Comparison of ENCODE assay signal across 8 cellular contexts in genomic region chr1:50976111-50976889, GRCh38. TPM values are rescaled to one million over a fixed set of nuclear protein-coding genes. Genes with fewer than 3 reads are reported as not detected.
DNase-seq lines count a peak whose midpoint lies in the region; ATAC-seq and TF ChIP-seq lines count a peak whose summit lies in the region.

No MANE protein-coding gene starts in this region.

- H3K27me3 Mint-ChIP-seq in activated CD4-positive, alpha-beta memory T cell treated with anti-CD3 and anti-CD28 coated beads, Interleukin-2, amount 10 ng/mL, durations not matched to agents 7 days and 5 days, result peaks cover 55% of the 10 kb centered on the region

- H3K9me3 Mint-ChIP-seq in activated CD4-positive, alpha-beta memory T cell treated with anti-CD3 and anti-CD28 coated beads, Interleukin-2, amount 10 ng/mL, durations not matched to agents 7 days and 5 days, result no peaks in the 10 kb centered on the region

- H3K4me1 Mint-ChIP-seq in activated CD4-positive, alpha-beta memory T cell treated with anti-CD3 and anti-CD28 coated beads, Interleukin-2, amount 10 ng/mL, durations not matched to agents 7 days and 5 days, result peaks cover 36% of the 10 kb centered on the region

- POLR2A ChIA-PET in activated CD4-positive, alpha-beta memory T cell treated with anti-CD3 and anti-CD28 coated beads, Interleukin-2, amount 10 ng/mL, durations not matched to agents 7 days and 5 days (lab: Charles Lee), result interaction anchor here (1.3 to 4.5 kb wide), 4 partner anchors 8 to 47 kb away, joined by 3 to 125 read pairs (median 28); partner anchors contain the start of genes CDKN2C and FAF1

- CTCF ChIA-PET in activated CD4-positive, alpha-beta memory T cell treated with anti-CD3 and anti-CD28 coated beads, Interleukin-2, amount 10 ng/mL, durations not matched to agents 7 days and 5 days (lab: Charles Lee), result interaction anchor here (0.7 to 1.2 kb wide), 2 partner anchors 17 to 294 kb away, joined by 5 to 6 read pairs; no protein-coding TSS in a partner anchor

- H3K27me3 ChIP-seq in right atrium auricular region, result no peaks in the 10 kb centered on the region

- H3K4me3 Mint-ChIP-seq in activated CD4-positive, alpha-beta memory T cell treated with anti-CD3 and anti-CD28 coated beads, Interleukin-2, amount 10 ng/mL, durations not matched to agents 7 days and 5 days, result peak overlapping the region; percentile 70

- peaks cover 0 to 9% of the 10 kb centered on the region in 2 donors for H3K4me1 ChIP-seq in right atrium auricular region

- TF ChIP-seq CTCF in right atrium auricular region (IDR thresholded peaks at IDR 0.05) (no peak), NB4 (IDR thresholded peaks at IDR 0.05; ENCODE audit: low read depth, low read length) (no peak)

- peak overlapping the region; percentile 98 to 100 for H3K27ac ChIP-seq in right atrium auricular region
- peak overlapping the region; percentile 68 for H3K27ac ChIP-seq in substantia nigra (ENCODE audit: low read depth, low read length, poor library complexity, severe bottlenecking)

- intact Hi-C loops in Right ventricle myocardium superior (cut with DNase I), result no loop called here

- H3K36me3 Mint-ChIP-seq in activated CD4-positive, alpha-beta memory T cell treated with anti-CD3 and anti-CD28 coated beads, Interleukin-2, amount 10 ng/mL, durations not matched to agents 7 days and 5 days (ENCODE audit: low read depth), result peaks cover 36% of the 10 kb centered on the region

- H3K27ac Mint-ChIP-seq in activated CD4-positive, alpha-beta memory T cell treated with anti-CD3 and anti-CD28 coated beads, Interleukin-2, amount 10 ng/mL, durations not matched to agents 7 days and 5 days, result peak overlapping the region; percentile 31

- no peaks in the 10 kb centered on the region for H3K36me3 ChIP-seq in right atrium auricular region

- no peak for DNase-seq in right atrium auricular region (ENCODE audit: low spot score)
- no peak for DNase-seq in Right ventricle myocardium superior
- no peak for DNase-seq in NB4 (ENCODE audit: low read depth)
- DNase-seq in activated CD4-positive, alpha-beta memory T cell treated with anti-CD3 and anti-CD28 coated beads, Interleukin-2, amount 10 ng/mL, durations not matched to agents 7 days and 5 days, result no peak
- peak in 7 of 49 donors; percentile 4 to 46 (median 12) for DNase-seq in substantia nigra (lab: John Stamatoyannopoulos, UW)
- no peak for DNase-seq in GF-D8 (lab: John Stamatoyannopoulos, UW)

- H3K9me3 ChIP-seq in right atrium auricular region, result no peaks in the 10 kb centered on the region
- H3K9me3 ChIP-seq in iPS-18c (ENCODE audit: control insufficient read depth, insufficient read depth, low read length), result no peaks in the 10 kb centered on the region

- ATAC-seq in Right ventricle myocardium superior (ENCODE audit: poor library complexity) (no peak), esophagus mucosa (no peak)

- H3K4me3 ChIP-seq in right atrium auricular region, result peak overlapping the region; percentile 80 to 84
- peak overlapping the region; percentile 79 for H3K4me3 ChIP-seq in NB4 (ENCODE audit: low read depth, low read length)
- H3K4me3 ChIP-seq in iPS-18c (ENCODE audit: insufficient read depth, low read depth, low read length), result peak overlapping the region; percentile 4; the same call in 1 of the 2 replicates

- TF ChIP-seq POLR2A in NB4 (IDR thresholded peaks at IDR 0.05; ENCODE audit: extremely low read depth, insufficient read length), result no peak

RNA-seq across cellular contexts. Expression of gene CDKN2C, which starts 6.3 kb away (rescaled TPM):
- total RNA-seq in right atrium auricular region (10 to 100 TPM; 11.3 to 15.9 TPM), Right ventricle myocardium superior (15.1 TPM), esophagus mucosa (6.9 TPM)
- 10 to 100 TPM; 53.1 to 56.1 TPM for total RNA-seq in activated CD4-positive, alpha-beta memory T cell treated with anti-CD3 and anti-CD28 coated beads, Interleukin-2, amount 10 ng/mL, durations not matched to agents 7 days and 5 days

RNA-seq across cellular contexts. Expression of gene FAF1, which starts 16.2 kb away (rescaled TPM):
- total RNA-seq in right atrium auricular region, result 10 to 100 TPM; 36.1 to 68.8 TPM
- total RNA-seq in Right ventricle myocardium superior, result 88.1 TPM
- total RNA-seq in activated CD4-positive, alpha-beta memory T cell treated with anti-CD3 and anti-CD28 coated beads, Interleukin-2, amount 10 ng/mL, durations not matched to agents 7 days and 5 days, result 10 to 100 TPM; 71.3 to 75.1 TPM
- total RNA-seq in esophagus mucosa, result 47.5 TPM

Comparison
In these comparisons a context has a peak if more than half of its experiments do, and no peak if none do; other contexts are left out.
1. H3K4me3 ChIP-seq: peak in every context shown above with its lines; median percentile 82 in right atrium auricular region; 79 in NB4; 4 in iPS-18c.